1 cellular context compared by ENCODE assay signal in the genomic region with DNA sequence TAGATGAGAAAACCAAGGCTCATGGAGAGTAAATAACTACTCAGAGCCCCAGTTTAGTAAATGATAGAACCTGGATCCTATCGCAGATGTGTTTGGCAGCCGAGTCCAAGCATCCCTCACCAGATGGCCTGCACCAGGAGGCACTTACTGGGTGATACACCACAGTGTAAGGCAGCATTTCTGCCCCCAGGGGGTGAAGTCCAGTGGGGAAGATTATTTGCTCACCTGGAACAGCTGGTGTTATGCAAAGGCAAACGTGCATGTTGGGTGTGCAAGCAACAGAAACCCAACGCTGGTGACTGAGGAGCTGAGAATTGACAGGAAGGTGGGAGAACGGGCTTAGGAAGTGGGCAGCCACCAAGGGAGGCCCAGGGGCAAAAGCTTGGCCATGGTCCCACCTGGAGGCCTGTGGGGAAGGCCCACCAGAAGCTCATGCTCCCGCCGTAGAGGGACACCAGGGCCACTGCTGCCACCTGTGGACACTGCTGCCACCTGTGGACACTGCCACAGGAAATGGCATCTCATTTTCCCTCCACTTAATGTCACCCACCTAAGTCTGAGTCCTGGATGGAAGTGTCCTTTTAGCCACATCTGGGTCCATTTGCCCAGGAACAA.
A peak's percentile ranks its signal among the peaks of the same experiment; 100 is the strongest.
TF ChIP-seq lines count a peak whose summit lies in the region.

No MANE protein-coding gene starts in this region.

TF ChIP-seq in HepG2, 621 proteins besides CTCF, POLR2A, EP300 and RAD21:
- no peak for TF ChIP-seq TGIF2 (CRISPR knock-in tag; IDR thresholded peaks at IDR 0.05)
- 0 out of 2 replicates have a peak, but pooled peaks have one; percentile 13 for TF ChIP-seq HNF4A (CRISPR knock-in tag; IDR thresholded peaks at IDR 0.05)
- no peak for TF ChIP-seq ZNF766 (CRISPR knock-in tag; IDR thresholded peaks at IDR 0.05; ENCODE audit: borderline replicate concordance)
- TF ChIP-seq ZBTB38 (CRISPR knock-in tag; IDR thresholded peaks at IDR 0.05), result no peak
- TF ChIP-seq, protein P1, sequence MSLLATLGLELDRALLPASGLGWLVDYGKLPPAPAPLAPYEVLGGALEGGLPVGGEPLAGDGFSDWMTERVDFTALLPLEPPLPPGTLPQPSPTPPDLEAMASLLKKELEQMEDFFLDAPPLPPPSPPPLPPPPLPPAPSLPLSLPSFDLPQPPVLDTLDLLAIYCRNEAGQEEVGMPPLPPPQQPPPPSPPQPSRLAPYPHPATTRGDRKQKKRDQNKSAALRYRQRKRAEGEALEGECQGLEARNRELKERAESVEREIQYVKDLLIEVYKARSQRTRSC (CRISPR knock-in tag; IDR thresholded peaks at IDR 0.05; ENCODE audit: low read depth), result no peak
- TF ChIP-seq MIXL1 (CRISPR knock-in tag; IDR thresholded peaks at IDR 0.05), result no peak
- no peak for TF ChIP-seq ZNF160 (CRISPR knock-in tag; IDR thresholded peaks at IDR 0.05)
- no peak for TF ChIP-seq ZNF790 (CRISPR knock-in tag; IDR thresholded peaks at IDR 0.05; ENCODE audit: borderline replicate concordance)
- no peak for TF ChIP-seq RFX3 (CRISPR knock-in tag; IDR thresholded peaks at IDR 0.05)
- TF ChIP-seq ZNF44 (CRISPR knock-in tag; IDR thresholded peaks at IDR 0.05), result no peak
- TF ChIP-seq, protein P2, sequence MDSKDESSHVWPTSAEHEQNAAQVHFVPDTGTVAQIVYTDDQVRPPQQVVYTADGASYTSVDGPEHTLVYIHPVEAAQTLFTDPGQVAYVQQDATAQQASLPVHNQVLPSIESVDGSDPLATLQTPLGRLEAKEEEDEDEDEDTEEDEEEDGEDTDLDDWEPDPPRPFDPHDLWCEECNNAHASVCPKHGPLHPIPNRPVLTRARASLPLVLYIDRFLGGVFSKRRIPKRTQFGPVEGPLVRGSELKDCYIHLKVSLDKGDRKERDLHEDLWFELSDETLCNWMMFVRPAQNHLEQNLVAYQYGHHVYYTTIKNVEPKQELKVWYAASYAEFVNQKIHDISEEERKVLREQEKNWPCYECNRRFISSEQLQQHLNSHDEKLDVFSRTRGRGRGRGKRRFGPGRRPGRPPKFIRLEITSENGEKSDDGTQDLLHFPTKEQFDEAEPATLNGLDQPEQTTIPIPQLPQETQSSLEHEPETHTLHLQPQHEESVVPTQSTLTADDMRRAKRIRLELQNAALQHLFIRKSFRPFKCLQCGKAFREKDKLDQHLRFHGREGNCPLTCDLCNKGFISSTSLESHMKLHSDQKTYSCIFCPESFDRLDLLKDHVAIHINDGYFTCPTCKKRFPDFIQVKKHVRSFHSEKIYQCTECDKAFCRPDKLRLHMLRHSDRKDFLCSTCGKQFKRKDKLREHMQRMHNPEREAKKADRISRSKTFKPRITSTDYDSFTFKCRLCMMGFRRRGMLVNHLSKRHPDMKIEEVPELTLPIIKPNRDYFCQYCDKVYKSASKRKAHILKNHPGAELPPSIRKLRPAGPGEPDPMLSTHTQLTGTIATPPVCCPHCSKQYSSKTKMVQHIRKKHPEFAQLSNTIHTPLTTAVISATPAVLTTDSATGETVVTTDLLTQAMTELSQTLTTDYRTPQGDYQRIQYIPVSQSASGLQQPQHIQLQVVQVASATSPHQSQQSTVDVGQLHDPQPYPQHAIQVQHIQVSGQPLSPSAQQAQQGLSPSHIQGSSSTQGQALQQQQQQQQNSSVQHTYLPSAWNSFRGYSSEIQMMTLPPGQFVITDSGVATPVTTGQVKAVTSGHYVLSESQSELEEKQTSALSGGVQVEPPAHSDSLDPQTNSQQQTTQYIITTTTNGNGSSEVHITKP (CRISPR knock-in tag; IDR thresholded peaks at IDR 0.05; ENCODE audit: low read depth), result no peak
- TF ChIP-seq ZNF670 (CRISPR knock-in tag; IDR thresholded peaks at IDR 0.05; ENCODE audit: borderline replicate concordance), result no peak
- peak; percentile 39 for TF ChIP-seq BHLHE40 (IDR thresholded peaks at IDR 0.05; ENCODE audit: low read length)
- TF ChIP-seq, protein P3, sequence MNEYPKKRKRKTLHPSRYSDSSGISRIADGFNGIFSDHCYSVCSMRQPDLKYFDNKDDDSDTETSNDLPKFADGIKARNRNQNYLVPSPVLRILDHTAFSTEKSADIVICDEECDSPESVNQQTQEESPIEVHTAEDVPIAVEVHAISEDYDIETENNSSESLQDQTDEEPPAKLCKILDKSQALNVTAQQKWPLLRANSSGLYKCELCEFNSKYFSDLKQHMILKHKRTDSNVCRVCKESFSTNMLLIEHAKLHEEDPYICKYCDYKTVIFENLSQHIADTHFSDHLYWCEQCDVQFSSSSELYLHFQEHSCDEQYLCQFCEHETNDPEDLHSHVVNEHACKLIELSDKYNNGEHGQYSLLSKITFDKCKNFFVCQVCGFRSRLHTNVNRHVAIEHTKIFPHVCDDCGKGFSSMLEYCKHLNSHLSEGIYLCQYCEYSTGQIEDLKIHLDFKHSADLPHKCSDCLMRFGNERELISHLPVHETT (CRISPR knock-in tag; conservative IDR thresholded peaks at IDR 0.05), result no peak
- no peak for TF ChIP-seq TBL1XR1 (IDR thresholded peaks at IDR 0.05; ENCODE audit: borderline replicate concordance, low read length, partially characterized antibody)
- TF ChIP-seq, protein P4, sequence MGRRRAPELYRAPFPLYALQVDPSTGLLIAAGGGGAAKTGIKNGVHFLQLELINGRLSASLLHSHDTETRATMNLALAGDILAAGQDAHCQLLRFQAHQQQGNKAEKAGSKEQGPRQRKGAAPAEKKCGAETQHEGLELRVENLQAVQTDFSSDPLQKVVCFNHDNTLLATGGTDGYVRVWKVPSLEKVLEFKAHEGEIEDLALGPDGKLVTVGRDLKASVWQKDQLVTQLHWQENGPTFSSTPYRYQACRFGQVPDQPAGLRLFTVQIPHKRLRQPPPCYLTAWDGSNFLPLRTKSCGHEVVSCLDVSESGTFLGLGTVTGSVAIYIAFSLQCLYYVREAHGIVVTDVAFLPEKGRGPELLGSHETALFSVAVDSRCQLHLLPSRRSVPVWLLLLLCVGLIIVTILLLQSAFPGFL (CRISPR knock-in tag; IDR thresholded peaks at IDR 0.05), result no peak
- TF ChIP-seq CBFB (CRISPR knock-in tag; IDR thresholded peaks at IDR 0.05), result no peak
- TF ChIP-seq SMAD1 (CRISPR knock-in tag; IDR thresholded peaks at IDR 0.05; ENCODE audit: borderline replicate concordance, low read depth), result no peak
- TF ChIP-seq HCFC1 (IDR thresholded peaks at IDR 0.05; ENCODE audit: low read depth, low read length), result no peak
- TF ChIP-seq ZNF251 (CRISPR knock-in tag; IDR thresholded peaks at IDR 0.05), result no peak
- TF ChIP-seq, protein P5, sequence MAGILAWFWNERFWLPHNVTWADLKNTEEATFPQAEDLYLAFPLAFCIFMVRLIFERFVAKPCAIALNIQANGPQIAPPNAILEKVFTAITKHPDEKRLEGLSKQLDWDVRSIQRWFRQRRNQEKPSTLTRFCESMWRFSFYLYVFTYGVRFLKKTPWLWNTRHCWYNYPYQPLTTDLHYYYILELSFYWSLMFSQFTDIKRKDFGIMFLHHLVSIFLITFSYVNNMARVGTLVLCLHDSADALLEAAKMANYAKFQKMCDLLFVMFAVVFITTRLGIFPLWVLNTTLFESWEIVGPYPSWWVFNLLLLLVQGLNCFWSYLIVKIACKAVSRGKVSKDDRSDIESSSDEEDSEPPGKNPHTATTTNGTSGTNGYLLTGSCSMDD (CRISPR knock-in tag; IDR thresholded peaks at IDR 0.05), result no peak
- peak; percentile 43 for TF ChIP-seq TEAD3 (CRISPR knock-in tag; optimal IDR thresholded peaks at IDR 0.05; ENCODE audit: borderline replicate concordance)
- TF ChIP-seq ZNF230 (CRISPR knock-in tag; IDR thresholded peaks at IDR 0.05), result no peak
- TF ChIP-seq ZSCAN30 (CRISPR knock-in tag; IDR thresholded peaks at IDR 0.05), result no peak
- TF ChIP-seq, protein P6, sequence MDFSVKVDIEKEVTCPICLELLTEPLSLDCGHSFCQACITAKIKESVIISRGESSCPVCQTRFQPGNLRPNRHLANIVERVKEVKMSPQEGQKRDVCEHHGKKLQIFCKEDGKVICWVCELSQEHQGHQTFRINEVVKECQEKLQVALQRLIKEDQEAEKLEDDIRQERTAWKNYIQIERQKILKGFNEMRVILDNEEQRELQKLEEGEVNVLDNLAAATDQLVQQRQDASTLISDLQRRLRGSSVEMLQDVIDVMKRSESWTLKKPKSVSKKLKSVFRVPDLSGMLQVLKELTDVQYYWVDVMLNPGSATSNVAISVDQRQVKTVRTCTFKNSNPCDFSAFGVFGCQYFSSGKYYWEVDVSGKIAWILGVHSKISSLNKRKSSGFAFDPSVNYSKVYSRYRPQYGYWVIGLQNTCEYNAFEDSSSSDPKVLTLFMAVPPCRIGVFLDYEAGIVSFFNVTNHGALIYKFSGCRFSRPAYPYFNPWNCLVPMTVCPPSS (IDR thresholded peaks at IDR 0.05), result no peak
- TF ChIP-seq, protein P7, sequence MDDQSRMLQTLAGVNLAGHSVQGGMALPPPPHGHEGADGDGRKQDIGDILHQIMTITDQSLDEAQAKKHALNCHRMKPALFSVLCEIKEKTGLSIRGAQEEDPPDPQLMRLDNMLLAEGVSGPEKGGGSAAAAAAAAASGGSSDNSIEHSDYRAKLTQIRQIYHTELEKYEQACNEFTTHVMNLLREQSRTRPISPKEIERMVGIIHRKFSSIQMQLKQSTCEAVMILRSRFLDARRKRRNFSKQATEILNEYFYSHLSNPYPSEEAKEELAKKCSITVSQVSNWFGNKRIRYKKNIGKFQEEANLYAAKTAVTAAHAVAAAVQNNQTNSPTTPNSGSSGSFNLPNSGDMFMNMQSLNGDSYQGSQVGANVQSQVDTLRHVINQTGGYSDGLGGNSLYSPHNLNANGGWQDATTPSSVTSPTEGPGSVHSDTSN (CRISPR knock-in tag; IDR thresholded peaks at IDR 0.05; ENCODE audit: borderline replicate concordance), result no peak
- no peak for TF ChIP-seq MIER2 (CRISPR knock-in tag; IDR thresholded peaks at IDR 0.05)
- TF ChIP-seq, protein P8, sequence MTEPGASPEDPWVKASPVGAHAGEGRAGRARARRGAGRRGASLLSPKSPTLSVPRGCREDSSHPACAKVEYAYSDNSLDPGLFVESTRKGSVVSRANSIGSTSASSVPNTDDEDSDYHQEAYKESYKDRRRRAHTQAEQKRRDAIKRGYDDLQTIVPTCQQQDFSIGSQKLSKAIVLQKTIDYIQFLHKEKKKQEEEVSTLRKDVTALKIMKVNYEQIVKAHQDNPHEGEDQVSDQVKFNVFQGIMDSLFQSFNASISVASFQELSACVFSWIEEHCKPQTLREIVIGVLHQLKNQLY (CRISPR knock-in tag; IDR thresholded peaks at IDR 0.05), result no peak
- TF ChIP-seq ZNF550 (CRISPR knock-in tag; IDR thresholded peaks at IDR 0.05; ENCODE audit: borderline replicate concordance), result no peak
- TF ChIP-seq, protein P9, sequence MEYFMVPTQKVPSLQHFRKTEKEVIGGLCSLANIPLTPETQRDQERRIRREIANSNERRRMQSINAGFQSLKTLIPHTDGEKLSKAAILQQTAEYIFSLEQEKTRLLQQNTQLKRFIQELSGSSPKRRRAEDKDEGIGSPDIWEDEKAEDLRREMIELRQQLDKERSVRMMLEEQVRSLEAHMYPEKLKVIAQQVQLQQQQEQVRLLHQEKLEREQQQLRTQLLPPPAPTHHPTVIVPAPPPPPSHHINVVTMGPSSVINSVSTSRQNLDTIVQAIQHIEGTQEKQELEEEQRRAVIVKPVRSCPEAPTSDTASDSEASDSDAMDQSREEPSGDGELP (IDR thresholded peaks at IDR 0.05; ENCODE audit: borderline replicate concordance, low read depth), result peak; percentile 52
- no peak for TF ChIP-seq MTF1 (CRISPR knock-in tag; IDR thresholded peaks at IDR 0.05)
- no peak for TF ChIP-seq ZNF83 (CRISPR knock-in tag; IDR thresholded peaks at IDR 0.05; ENCODE audit: borderline replicate concordance)
- TF ChIP-seq SOX5 (CRISPR knock-in tag; IDR thresholded peaks at IDR 0.05; ENCODE audit: borderline replicate concordance), result no peak
